Comparison of ENCODE assay signal across 25 cellular contexts in the genomic region with DNA sequence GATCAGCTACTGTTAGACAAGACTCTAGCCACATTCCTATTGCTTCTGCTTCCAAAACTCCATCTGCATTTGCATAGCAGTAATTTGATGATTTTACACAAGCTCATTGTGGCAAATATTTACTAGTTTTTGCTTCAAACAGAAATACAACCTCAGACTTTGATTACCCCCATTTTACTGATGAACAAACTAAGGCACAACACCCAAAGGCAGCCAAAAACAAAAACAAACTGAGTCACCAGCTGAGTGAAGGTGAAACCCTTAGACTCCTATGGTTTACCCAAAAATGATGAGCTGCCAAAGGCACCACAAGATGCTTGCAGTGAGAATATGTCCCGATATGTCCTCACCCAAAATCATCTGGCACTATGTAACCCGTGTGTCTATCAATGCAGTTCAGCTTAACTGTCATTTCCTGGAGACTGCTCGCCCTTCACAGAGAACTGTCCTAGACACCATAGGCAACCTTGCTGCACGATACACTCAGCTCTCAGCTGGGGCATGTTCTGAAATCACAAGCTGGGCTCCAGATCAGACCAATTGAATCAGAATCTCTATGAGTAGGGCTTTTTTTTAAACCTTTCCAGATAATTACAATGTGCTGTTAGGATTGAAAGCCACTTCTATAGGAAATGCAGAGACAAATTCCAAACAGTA. TPM values are rescaled to one million over a fixed set of nuclear protein-coding genes. Genes with fewer than 3 reads are reported as not detected.
"Had no signal": no experiment of that assay in that cellular context is flagged by ENCODE, and none has a peak within 500 bp of the region (broad histone marks: within the 10 kb centered on the region; RNA-seq: fewer than 3 reads in every experiment).

No MANE protein-coding gene starts in this region.

- DNase-seq: activated CD4-positive, alpha-beta T cell treated with anti-CD3 and anti-CD28 coated beads for 48 hours; activated CD4-positive, CD25-positive, alpha-beta regulatory T cell; activated effector memory CD4-positive, alpha-beta T cell treated with Interleukin-2 at 50 U/mL for 16 hours; activated naive CD4-positive, alpha-beta T cell treated with anti-CD3 and anti-CD28 coated beads for 36 hours; activated naive CD8-positive, alpha-beta T cell treated with anti-CD3 and anti-CD28 coated beads, Interleukin-2, amount 10 ng/mL, durations not matched to agents 7 days and 5 days; activated T-cell treated with anti-CD3 and anti-CD28 coated beads, Interleukin-2, amount 50 U/mL, for 4 hours; amniotic stem cell; gastrocnemius medialis; heart right ventricle; left lung; naive thymus-derived CD8-positive, alpha-beta T cell; psoas muscle; stimulated activated CD4-positive, alpha-beta T cell treated with anti-CD3 and anti-CD28 coated beads, Interleukin-1b, Interleukin-23, amount 100 ng/mL, for 48 hours; stimulated activated naive CD8-positive, alpha-beta T cell treated with anti-CD3 and anti-CD28 coated beads, Interleukin-15, amount 100 ng/mL, for 72 hours; SW 1271; T-helper 17 cell had no signal

- H3K27ac Mint-ChIP-seq: activated CD8-positive, alpha-beta T cell treated with anti-CD3 and anti-CD28 coated beads for 36 hours; activated naive CD4-positive, alpha-beta T cell treated with anti-CD3 and anti-CD28 coated beads for 36 hours; activated naive CD8-positive, alpha-beta T cell treated with anti-CD3 and anti-CD28 coated beads, Interleukin-2, amount 10 ng/mL, durations not matched to agents 7 days and 5 days; mesothelial cell of epicardium; stimulated activated effector memory CD8-positive, alpha-beta T cell treated with anti-CD3 and anti-CD28 coated beads, Interleukin-12 subunit alpha, Interleukin-12 subunit beta, amount 100 ng/mL, for 72 hours; stimulated activated naive CD8-positive, alpha-beta T cell treated with anti-CD3 and anti-CD28 coated beads, Interleukin-15, amount 100 ng/mL, for 72 hours; T-helper 17 cell had no signal

- H3K4me3 Mint-ChIP-seq: activated CD8-positive, alpha-beta T cell treated with anti-CD3 and anti-CD28 coated beads for 36 hours; activated naive CD4-positive, alpha-beta T cell treated with anti-CD3 and anti-CD28 coated beads for 36 hours; activated naive CD8-positive, alpha-beta T cell treated with anti-CD3 and anti-CD28 coated beads, Interleukin-2, amount 10 ng/mL, durations not matched to agents 7 days and 5 days; activated T-cell treated with anti-CD3 and anti-CD28 coated beads, Interleukin-2, amount 50 U/mL, for 4 hours; mesothelial cell of epicardium; stimulated activated effector memory CD8-positive, alpha-beta T cell treated with anti-CD3 and anti-CD28 coated beads, Interleukin-12 subunit alpha, Interleukin-12 subunit beta, amount 100 ng/mL, for 72 hours; T-helper 17 cell had no signal

- H3K9me3 ChIP-seq: breast epithelium, esophagus muscularis mucosa, gastrocnemius medialis, heart right ventricle, left lung, psoas muscle, right atrium auricular region, suprapubic skin, tibial nerve had no signal

- H3K4me1 ChIP-seq: breast epithelium had no signal

- H3K27me3 ChIP-seq: breast epithelium, right atrium auricular region had no signal

- H3K36me3 ChIP-seq: breast epithelium, esophagus muscularis mucosa, gastrocnemius medialis, heart right ventricle, left lung, right atrium auricular region, suprapubic skin, tibial nerve had no signal

- H3K4me3 ChIP-seq: breast epithelium, coronary artery, esophagus muscularis mucosa, gastrocnemius medialis, heart right ventricle, left lung, psoas muscle, right atrium auricular region, suprapubic skin, tibial nerve had no signal

- H3K27ac ChIP-seq: breast epithelium, coronary artery, esophagus muscularis mucosa, gastrocnemius medialis, heart right ventricle, left lung, psoas muscle, right atrium auricular region, suprapubic skin, tibial nerve had no signal

- ATAC-seq: activated CD8-positive, alpha-beta T cell treated with anti-CD3 and anti-CD28 coated beads for 36 hours; activated T-cell treated with anti-CD3 and anti-CD28 coated beads, Interleukin-2, amount 50 U/mL, for 4 hours; gastrocnemius medialis; heart right ventricle; left lung; naive thymus-derived CD8-positive, alpha-beta T cell; psoas muscle; stimulated activated effector memory CD8-positive, alpha-beta T cell treated with anti-CD3 and anti-CD28 coated beads, Interleukin-12 subunit alpha, Interleukin-12 subunit beta, amount 100 ng/mL, for 72 hours; stimulated activated naive CD8-positive, alpha-beta T cell treated with anti-CD3 and anti-CD28 coated beads, Interleukin-15, amount 100 ng/mL, for 72 hours; T-helper 17 cell had no signal

- H3K36me3 Mint-ChIP-seq: activated naive CD8-positive, alpha-beta T cell treated with anti-CD3 and anti-CD28 coated beads, Interleukin-2, amount 10 ng/mL, durations not matched to agents 7 days and 5 days; mesothelial cell of epicardium; naive thymus-derived CD8-positive, alpha-beta T cell; stimulated activated effector memory CD8-positive, alpha-beta T cell treated with anti-CD3 and anti-CD28 coated beads, Interleukin-12 subunit alpha, Interleukin-12 subunit beta, amount 100 ng/mL, for 72 hours had no signal

- H3K9me3 Mint-ChIP-seq: activated CD8-positive, alpha-beta T cell treated with anti-CD3 and anti-CD28 coated beads for 36 hours; activated naive CD4-positive, alpha-beta T cell treated with anti-CD3 and anti-CD28 coated beads for 36 hours; activated naive CD8-positive, alpha-beta T cell treated with anti-CD3 and anti-CD28 coated beads, Interleukin-2, amount 10 ng/mL, durations not matched to agents 7 days and 5 days; activated T-cell treated with anti-CD3 and anti-CD28 coated beads, Interleukin-2, amount 50 U/mL, for 4 hours; mesothelial cell of epicardium; stimulated activated naive CD8-positive, alpha-beta T cell treated with anti-CD3 and anti-CD28 coated beads, Interleukin-15, amount 100 ng/mL, for 72 hours had no signal

RNA-seq across cellular contexts. Expression of a gene that starts 4.1 kb away (rescaled TPM):
- total RNA-seq: activated naive CD4-positive, alpha-beta T cell treated with anti-CD3 and anti-CD28 coated beads for 36 hours; activated naive CD8-positive, alpha-beta T cell treated with anti-CD3 and anti-CD28 coated beads, Interleukin-2, amount 10 ng/mL, durations not matched to agents 7 days and 5 days; naive thymus-derived CD8-positive, alpha-beta T cell; T-helper 17 cell had no signal
